Comparison of ENCODE assay signal across 15 cellular contexts in genomic region chr11:1203505-1204271, GRCh38. TPM values are rescaled to one million over a fixed set of nuclear protein-coding genes. Genes with fewer than 3 reads are reported as not detected.
A peak's percentile ranks its signal among the peaks of the same experiment; 100 is the strongest.
DNase-seq lines count a peak whose midpoint lies in the region; ATAC-seq and TF ChIP-seq lines count a peak whose summit lies in the region.
"Had no signal": no experiment of that assay in that cellular context is flagged by ENCODE, and none has a peak within 500 bp of the region (broad histone marks: within the 10 kb centered on the region; RNA-seq: fewer than 3 reads in every experiment).

No MANE protein-coding gene starts in this region.

- peak overlapping the region; percentile 71 for H3K9ac ChIP-seq in NT2/D1 (ENCODE audit: insufficient read length, low read depth)

- H3K4me1 ChIP-seq in NT2/D1 (ENCODE audit: insufficient read depth, insufficient read length), result peaks cover 18% of the 10 kb centered on the region
- H3K4me1 ChIP-seq in stomach, result peaks cover 0 to 26% (median 14%) of the 10 kb centered on the region in 4 donors
- H3K4me1 ChIP-seq: breast epithelium had no signal

- H3K9me3 ChIP-seq in NT2/D1 (ENCODE audit: insufficient read depth, low read length) (no peaks in the 10 kb centered on the region), stomach (no peaks in the 10 kb centered on the region)
- H3K9me3 ChIP-seq: breast epithelium had no signal

- no peak for TF ChIP-seq POLR2A in stomach (IDR thresholded peaks at IDR 0.05)

- H3K4me3 ChIP-seq in NT2/D1 (ENCODE audit: insufficient read length, low read depth) (no peak overlapping the region), stomach (no peak overlapping the region)
- H3K4me3 ChIP-seq: breast epithelium, SK-N-MC had no signal

- H3K27ac ChIP-seq in stomach, result peak overlapping the region in 2 of 5 donors; percentile 9 to 38
- H3K27ac ChIP-seq: breast epithelium, SK-N-MC had no signal

- 38 to 52% (median 45%) methylated on average over 10 to 30 of the region's 30 CpGs for whole genome bisulfite sequencing in stomach, 5 donors

- TF ChIP-seq CTCF in stomach (IDR thresholded peaks at IDR 0.05), result no peak

- no peaks in the 10 kb centered on the region for H3K27me3 ChIP-seq in NT2/D1 (ENCODE audit: insufficient read depth, insufficient read length)
- peaks cover 0 to 85% (median 11%) of the 10 kb centered on the region in 3 donors for H3K27me3 ChIP-seq in stomach

- no peak for ATAC-seq in GM21447 (IDR thresholded peaks at IDR 0.05; ENCODE audit: unreplicated experiment)

- intact Hi-C loops in stomach (cut with DNase I; ENCODE audit: low total_unique reads), result no loop called here

- no peaks in the 10 kb centered on the region for H3K36me3 ChIP-seq in NT2/D1 (ENCODE audit: insufficient read depth, insufficient read length, low read length)
- peaks cover 0 to 25% (median 10%) of the 10 kb centered on the region in 4 donors for H3K36me3 ChIP-seq in stomach
- H3K36me3 ChIP-seq: breast epithelium had no signal

- DNase-seq in activated effector memory CD4-positive, alpha-beta T cell treated with anti-CD3 and anti-CD28 coated beads, Interleukin-2, amount 50 U/mL, for 16 hours, result peak; percentile 52
- no peak for DNase-seq in activated effector memory CD4-positive, alpha-beta T cell treated with Interleukin-2 at 50 U/mL for 16 hours
- DNase-seq in NT2/D1 (ENCODE audit: low read depth, low spot score) (no peak), islet precursor cell (peak; percentile 36), stomach (peak; percentile 28), T-helper 2 cell (no peak), KG1 (lab: John Stamatoyannopoulos, UW) (no peak)
- DNase-seq: NCI-H1436 treated with DMSO at 0.1 percent for 48 hours, occipital lobe had no signal

- TF ChIP-seq EP300 in stomach (IDR thresholded peaks at IDR 0.05), result no peak

RNA-seq across cellular contexts. Expression of gene MUC5B, which starts 19.2 kb away (rescaled TPM):
- 100 to 1,000 TPM in 1 of 5 donors, 10 to 100 TPM in 2, 1 to 10 TPM in 2; 5.8 to 516 (median 38.5) TPM for total RNA-seq in stomach
- 1 to 10 TPM in 1 of 3 donors, under 1 TPM in 2; under 0.01 to 5.4 (median 0.68) TPM for polyA plus RNA-seq in stomach
- total RNA-seq: activated T-helper 1 cell treated with anti-CD3 and anti-CD28 coated beads, Interleukin-12 subunit alpha, Interleukin-12 subunit beta, Interleukin-2, Interleukin-4 antibody, amounts not matched to agents 30 ng/mL and 10 ng/mL and 1 ng/mL, durations not matched to agents 14 hours and 24 hours and 36 hours; endothelial cell of umbilical vein; glomerular endothelial cell; occipital lobe had no signal
- polyA plus RNA-seq: endothelial cell of umbilical vein had no signal

RNA-seq across cellular contexts. Expression of gene MUC5AC, which starts 45.9 kb away (rescaled TPM):
- 1,000 to 10,000 TPM in 1 of 5 donors, 100 to 1,000 TPM in 3, 1 to 10 TPM in 1; 2.0 to 1,253 (median 605) TPM for total RNA-seq in stomach
- polyA plus RNA-seq in stomach, result 10 to 100 TPM in 2 of 3 donors, 1 to 10 TPM in 1; 5.5 to 77.0 (median 24.0) TPM
- total RNA-seq: activated T-helper 1 cell treated with anti-CD3 and anti-CD28 coated beads, Interleukin-12 subunit alpha, Interleukin-12 subunit beta, Interleukin-2, Interleukin-4 antibody, amounts not matched to agents 30 ng/mL and 10 ng/mL and 1 ng/mL, durations not matched to agents 14 hours and 24 hours and 36 hours; breast epithelium; endothelial cell of umbilical vein; glomerular endothelial cell; occipital lobe had no signal
- polyA plus RNA-seq: endothelial cell of umbilical vein had no signal

Comparison
In these comparisons a context has a peak if more than half of its experiments do, and no peak if none do; other contexts are left out.
1. DNase-seq: peak in activated effector memory CD4-positive, alpha-beta T cell treated with anti-CD3 and anti-CD28 coated beads, Interleukin-2, amount 50 U/mL, for 16 hours (single experiment), islet precursor cell (single experiment) and stomach (single experiment); none in activated effector memory CD4-positive, alpha-beta T cell treated with Interleukin-2 at 50 U/mL for 16 hours (single experiment), NT2/D1 (single experiment), T-helper 2 cell (0 of 5) and KG1 (single experiment).